8 cellular contexts compared by ENCODE assay signal in the genomic region with DNA sequence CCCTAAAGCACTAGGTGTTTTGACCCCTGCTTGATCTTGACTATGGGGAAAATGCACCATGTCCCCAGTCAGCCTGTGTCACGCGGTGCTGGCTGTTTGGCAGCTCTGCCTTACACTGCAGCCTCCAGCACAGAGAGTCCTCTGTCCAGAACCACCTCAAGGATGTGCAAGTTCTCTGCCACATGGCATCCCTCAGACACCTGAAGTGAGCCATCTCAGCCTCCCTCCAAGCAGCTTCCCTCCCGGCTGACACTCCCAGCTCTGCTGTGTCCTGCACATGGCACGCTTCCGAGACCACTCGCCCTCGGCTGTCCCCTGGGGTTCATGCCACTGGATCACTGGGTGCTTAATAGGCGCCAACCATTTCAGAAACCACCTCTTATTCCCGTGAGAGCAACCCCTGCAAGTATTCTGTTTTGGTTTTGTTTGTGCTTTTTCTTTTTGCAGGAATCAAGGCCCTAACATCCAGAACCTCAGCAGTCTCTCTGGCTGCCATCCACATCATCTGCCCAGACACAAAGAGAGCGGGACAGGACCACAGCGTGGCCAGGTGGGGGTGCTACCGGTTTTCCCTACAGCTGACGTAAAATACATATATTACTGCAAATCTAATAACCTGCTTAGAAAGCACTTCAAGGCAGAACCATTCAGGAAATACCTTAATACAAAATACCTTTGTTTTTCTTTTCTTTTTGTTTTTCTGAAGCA. TPM values are rescaled to one million over a fixed set of nuclear protein-coding genes. Genes with fewer than 3 reads are reported as not detected.
DNase-seq lines count a peak whose midpoint lies in the region; ATAC-seq and TF ChIP-seq lines count a peak whose summit lies in the region.

No MANE protein-coding gene starts in this region.

- H3K9me3 ChIP-seq in HEK293 (ENCODE audit: control insufficient read depth, insufficient read depth, low read depth, low read length) (no peaks in the 10 kb centered on the region), esophagus (ENCODE audit: control insufficient read depth in 2 of 2, insufficient read depth in 1 of 2, low read depth in 1 of 2, low read length in 1 of 2) (no peaks in the 10 kb centered on the region)

- no peak overlapping the region for H3K4me3 ChIP-seq in HEK293 (ENCODE audit: low read depth, low read length)
- no peak overlapping the region for H3K4me3 ChIP-seq in esophagus (ENCODE audit: low read depth in 1 of 2, low read length in 2 of 2)

- intact Hi-C loops in activated CD4-positive, alpha-beta T cell treated with anti-CD3 and anti-CD28 coated beads, Interleukin-2, amount 10 ng/mL, durations not matched to agents 24 days and 14 days (cut with micrococcal nuclease): loop anchor here (5.0 kb wide), 1 partner anchor 38 kb away; no protein-coding TSS in a partner anchor

- peaks cover 65% of the 10 kb centered on the region for H3K4me1 Mint-ChIP-seq in activated CD4-positive, alpha-beta T cell treated with anti-CD3 and anti-CD28 coated beads, Interleukin-2, amount 10 ng/mL, durations not matched to agents 24 days and 14 days

- no peaks in the 10 kb centered on the region for H3K27me3 ChIP-seq in esophagus (ENCODE audit: control insufficient read depth in 1 of 2, insufficient read depth in 2 of 2, low read length in 2 of 2)

- H3K4me3 Mint-ChIP-seq in activated CD4-positive, alpha-beta T cell treated with anti-CD3 and anti-CD28 coated beads, Interleukin-2, amount 10 ng/mL, durations not matched to agents 24 days and 14 days: no peak overlapping the region

- POLR2A ChIA-PET in HEK293 (lab: Yijun Ruan, JAX): interaction anchor here (0.8 to 2.2 kb wide), 2 partner anchors 34 to 46 kb away, joined by 6 to 8 read pairs; a partner anchor contains a TSS

- no peak for DNase-seq in activated CD4-positive, alpha-beta T cell treated with anti-CD3 and anti-CD28 coated beads, Interleukin-2, amount 10 ng/mL, durations not matched to agents 24 days and 14 days
- peak; percentile 85 for DNase-seq in pons (ENCODE audit: low spot score)
- no peak for DNase-seq in ureter (ENCODE audit: low spot score)
- no peak for DNase-seq in SHP77 treated with DMSO at 0.1 percent for 48 hours (lab: John Stamatoyannopoulos, UW)

- H3K36me3 Mint-ChIP-seq in activated CD4-positive, alpha-beta T cell treated with anti-CD3 and anti-CD28 coated beads, Interleukin-2, amount 10 ng/mL, durations not matched to agents 24 days and 14 days (ENCODE audit: low read depth): peaks cover 34% of the 10 kb centered on the region

- peak overlapping the region; percentile 67 for H3K27ac Mint-ChIP-seq in activated CD4-positive, alpha-beta T cell treated with anti-CD3 and anti-CD28 coated beads, Interleukin-2, amount 10 ng/mL, durations not matched to agents 24 days and 14 days

- ATAC-seq in HG02798 (IDR thresholded peaks at IDR 0.05; ENCODE audit: poor library complexity, unreplicated experiment) (no peak), GM18498 (IDR thresholded peaks at IDR 0.05; ENCODE audit: unreplicated experiment) (no peak)

- peak; percentile 28; the same call in 1 of the 2 replicates for TF ChIP-seq CTCF in HEK293 (tag by site-specific recombination; IDR thresholded peaks at IDR 0.05)

- WGBS in esophagus, 2 donors: 52 to 56% methylated on average over 13 of the region's 13 CpGs

- H3K4me1 ChIP-seq in HEK293 (ENCODE audit: control insufficient read depth, insufficient read depth, low read length) (peaks cover 17% of the 10 kb centered on the region), esophagus (ENCODE audit: control insufficient read depth in 2 of 2, insufficient read depth in 2 of 2, low read length in 1 of 2) (peaks cover 18 to 34% of the 10 kb centered on the region in 2 donors)

- H3K27ac ChIP-seq in HEK293 (ENCODE audit: extremely low read depth, low read depth, low read length) (no peak overlapping the region), esophagus (ENCODE audit: low read depth in 2 of 2, low read length in 1 of 2) (peak overlapping the region; percentile 32 to 87)

- CTCF ChIA-PET in HEK293 (lab: Yijun Ruan, JAX): interaction anchor here (1.0 to 1.7 kb wide), 4 partner anchors 15 to 214 kb away, joined by 3 to 4 read pairs (median 3); no protein-coding TSS in a partner anchor

- no peaks in the 10 kb centered on the region for H3K27me3 Mint-ChIP-seq in activated CD4-positive, alpha-beta T cell treated with anti-CD3 and anti-CD28 coated beads, Interleukin-2, amount 10 ng/mL, durations not matched to agents 24 days and 14 days

- H3K9me3 Mint-ChIP-seq in activated CD4-positive, alpha-beta T cell treated with anti-CD3 and anti-CD28 coated beads, Interleukin-2, amount 10 ng/mL, durations not matched to agents 24 days and 14 days: no peaks in the 10 kb centered on the region

- H3K36me3 ChIP-seq in HEK293 (ENCODE audit: control insufficient read depth in 2 of 2, insufficient read depth in 1 of 2, low read length in 2 of 2) (peaks cover 0 to 8% of the 10 kb centered on the region in 2 experiments; a peak in 2 of 3 replicates), esophagus (ENCODE audit: control insufficient read depth in 2 of 2, insufficient read depth in 2 of 2, low read length in 1 of 2) (peaks cover 0 to 7% of the 10 kb centered on the region in 2 donors)

TF ChIP-seq in HEK293, 187 proteins besides CTCF, POLR2A, EP300 and RAD21 (continues in another document):
- TF ChIP-seq, protein P1, sequence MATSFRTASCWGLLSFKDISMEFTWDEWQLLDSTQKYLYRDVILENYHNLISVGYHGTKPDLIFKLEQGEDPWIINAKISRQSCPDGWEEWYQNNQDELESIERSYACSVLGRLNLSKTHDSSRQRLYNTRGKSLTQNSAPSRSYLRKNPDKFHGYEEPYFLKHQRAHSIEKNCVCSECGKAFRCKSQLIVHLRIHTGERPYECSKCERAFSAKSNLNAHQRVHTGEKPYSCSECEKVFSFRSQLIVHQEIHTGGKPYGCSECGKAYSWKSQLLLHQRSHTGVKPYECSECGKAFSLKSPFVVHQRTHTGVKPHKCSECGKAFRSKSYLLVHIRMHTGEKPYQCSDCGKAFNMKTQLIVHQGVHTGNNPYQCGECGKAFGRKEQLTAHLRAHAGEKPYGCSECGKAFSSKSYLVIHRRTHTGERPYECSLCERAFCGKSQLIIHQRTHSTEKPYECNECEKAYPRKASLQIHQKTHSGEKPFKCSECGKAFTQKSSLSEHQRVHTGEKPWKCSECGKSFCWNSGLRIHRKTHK (tag by site-specific recombination; IDR thresholded peaks at IDR 0.05): no peak
- TF ChIP-seq OSR2 (tag by site-specific recombination; IDR thresholded peaks at IDR 0.05): 0 out of 2 replicates have a peak, but pooled peaks have one; percentile 26
- no peak for TF ChIP-seq ZSCAN16 (tag by site-specific recombination; IDR thresholded peaks at IDR 0.05)
- TF ChIP-seq ZNF514 (tag by site-specific recombination; IDR thresholded peaks at IDR 0.05): no peak
- no peak for TF ChIP-seq ZNF561 (tag by site-specific recombination; IDR thresholded peaks at IDR 0.05; ENCODE audit: borderline replicate concordance)
- TF ChIP-seq, protein P2, sequence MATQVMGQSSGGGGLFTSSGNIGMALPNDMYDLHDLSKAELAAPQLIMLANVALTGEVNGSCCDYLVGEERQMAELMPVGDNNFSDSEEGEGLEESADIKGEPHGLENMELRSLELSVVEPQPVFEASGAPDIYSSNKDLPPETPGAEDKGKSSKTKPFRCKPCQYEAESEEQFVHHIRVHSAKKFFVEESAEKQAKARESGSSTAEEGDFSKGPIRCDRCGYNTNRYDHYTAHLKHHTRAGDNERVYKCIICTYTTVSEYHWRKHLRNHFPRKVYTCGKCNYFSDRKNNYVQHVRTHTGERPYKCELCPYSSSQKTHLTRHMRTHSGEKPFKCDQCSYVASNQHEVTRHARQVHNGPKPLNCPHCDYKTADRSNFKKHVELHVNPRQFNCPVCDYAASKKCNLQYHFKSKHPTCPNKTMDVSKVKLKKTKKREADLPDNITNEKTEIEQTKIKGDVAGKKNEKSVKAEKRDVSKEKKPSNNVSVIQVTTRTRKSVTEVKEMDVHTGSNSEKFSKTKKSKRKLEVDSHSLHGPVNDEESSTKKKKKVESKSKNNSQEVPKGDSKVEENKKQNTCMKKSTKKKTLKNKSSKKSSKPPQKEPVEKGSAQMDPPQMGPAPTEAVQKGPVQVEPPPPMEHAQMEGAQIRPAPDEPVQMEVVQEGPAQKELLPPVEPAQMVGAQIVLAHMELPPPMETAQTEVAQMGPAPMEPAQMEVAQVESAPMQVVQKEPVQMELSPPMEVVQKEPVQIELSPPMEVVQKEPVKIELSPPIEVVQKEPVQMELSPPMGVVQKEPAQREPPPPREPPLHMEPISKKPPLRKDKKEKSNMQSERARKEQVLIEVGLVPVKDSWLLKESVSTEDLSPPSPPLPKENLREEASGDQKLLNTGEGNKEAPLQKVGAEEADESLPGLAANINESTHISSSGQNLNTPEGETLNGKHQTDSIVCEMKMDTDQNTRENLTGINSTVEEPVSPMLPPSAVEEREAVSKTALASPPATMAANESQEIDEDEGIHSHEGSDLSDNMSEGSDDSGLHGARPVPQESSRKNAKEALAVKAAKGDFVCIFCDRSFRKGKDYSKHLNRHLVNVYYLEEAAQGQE (tag by site-specific recombination; IDR thresholded peaks at IDR 0.05): no peak
- TF ChIP-seq, protein P3, sequence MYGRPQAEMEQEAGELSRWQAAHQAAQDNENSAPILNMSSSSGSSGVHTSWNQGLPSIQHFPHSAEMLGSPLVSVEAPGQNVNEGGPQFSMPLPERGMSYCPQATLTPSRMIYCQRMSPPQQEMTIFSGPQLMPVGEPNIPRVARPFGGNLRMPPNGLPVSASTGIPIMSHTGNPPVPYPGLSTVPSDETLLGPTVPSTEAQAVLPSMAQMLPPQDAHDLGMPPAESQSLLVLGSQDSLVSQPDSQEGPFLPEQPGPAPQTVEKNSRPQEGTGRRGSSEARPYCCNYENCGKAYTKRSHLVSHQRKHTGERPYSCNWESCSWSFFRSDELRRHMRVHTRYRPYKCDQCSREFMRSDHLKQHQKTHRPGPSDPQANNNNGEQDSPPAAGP (tag by site-specific recombination; IDR thresholded peaks at IDR 0.05): peak; percentile 29; the same call in 1 of the 2 replicates
- peak; percentile 60 for TF ChIP-seq GLIS1 (tag by site-specific recombination; IDR thresholded peaks at IDR 0.05)
- peak; percentile 90 for TF ChIP-seq ZNF600 (tag by site-specific recombination; IDR thresholded peaks at IDR 0.05)
- TF ChIP-seq ZIC2 (tag by site-specific recombination; IDR thresholded peaks at IDR 0.05): peak; percentile 37
- no peak for TF ChIP-seq ZFP3 (tag by site-specific recombination; IDR thresholded peaks at IDR 0.05; ENCODE audit: low read depth)

RNA-seq across cellular contexts. Expression of a gene that starts 45.7 kb away (rescaled TPM):
- total RNA-seq in activated CD4-positive, alpha-beta T cell treated with anti-CD3 and anti-CD28 coated beads, Interleukin-2, amount 10 ng/mL, durations not matched to agents 24 days and 14 days: 291 and 297 TPM in 2 replicates
- 100 to 1,000 TPM; 221 to 272 TPM for polyA plus RNA-seq in esophagus
- 284 TPM for total RNA-seq in ureter
